Comparison of ENCODE assay signal across 8 cellular contexts in genomic region chr2:189347540-189347939, GRCh38.
A peak's percentile ranks its signal among the peaks of the same experiment; 100 is the strongest.
DNase-seq lines count a peak whose midpoint lies in the region; ATAC-seq lines count a peak whose summit lies in the region.

No MANE protein-coding gene starts in this region.

- peak; percentile 2 to 7 for DNase-seq in NCI-H2081 (lab: John Stamatoyannopoulos, UW)
- no peak for DNase-seq in NCI-H2081 treated with DMSO at 0.1 percent for 48 hours (lab: John Stamatoyannopoulos, UW)
- DNase-seq in HuH-7.5 (ENCODE audit: low spot score) = peak; percentile 12
- DNase-seq in astrocyte of the hippocampus (ENCODE audit: low read depth, low spot score) = peak; percentile 94
- peak; percentile 32 for DNase-seq in iPS-NIHi7 (ENCODE audit: extremely low spot score)
- peak; percentile 32 for DNase-seq in superior temporal gyrus (ENCODE audit: extremely low spot score)
- DNase-seq in stimulated activated CD4-positive, alpha-beta T cell treated with anti-CD3 and anti-CD28 coated beads, Interleukin-4, amount 100 ng/mL, for 4 hours = no peak

- ATAC-seq in GM21390 (IDR thresholded peaks at IDR 0.05; ENCODE audit: unreplicated experiment) = peak; percentile 73

Comparison
In these comparisons a context has a peak if more than half of its experiments do, and no peak if none do; other contexts are left out.
1. DNase-seq: peak in NCI-H2081 (2 of 2), HuH-7.5 (single experiment), astrocyte of the hippocampus (single experiment), iPS-NIHi7 (single experiment) and superior temporal gyrus (single experiment); none in NCI-H2081 treated with DMSO at 0.1 percent for 48 hours (single experiment) and stimulated activated CD4-positive, alpha-beta T cell treated with anti-CD3 and anti-CD28 coated beads, Interleukin-4, amount 100 ng/mL, for 4 hours (0 of 2).